Comparison of ENCODE assay signal across 8 cellular contexts in genomic region chr6:24666097-24666615, GRCh38. TPM values are rescaled to one million over a fixed set of nuclear protein-coding genes. Genes with fewer than 3 reads are reported as not detected.
DNase-seq lines count a peak whose midpoint lies in the region; ATAC-seq, FAIRE-seq and TF ChIP-seq lines count a peak whose summit lies in the region.

No MANE protein-coding gene starts in this region.

- H3K27me3 ChIP-seq in endothelial cell of umbilical vein (ENCODE audit: control insufficient read depth in 2 of 2, insufficient read depth in 2 of 2, low read length in 2 of 2) (no peaks in the 10 kb centered on the region), suprapubic skin (no peaks in the 10 kb centered on the region)

- DNase-seq in D341Med (ENCODE audit: low spot score) (peak; percentile 69), endothelial cell of umbilical vein (ENCODE audit: low read depth, low spot score) (no peak), mucosa of descending colon (peak in 2 of 3 donors; percentile 27 to 76), suprapubic skin (ENCODE audit: low spot score in 2 of 2) (peak; percentile 75 to 79), superior temporal gyrus (ENCODE audit: extremely low spot score) (no peak)
- peak; percentile 32 for DNase-seq in activated CD4-positive, alpha-beta T cell treated with anti-CD3 and anti-CD28 coated beads for 1 hour

- peak overlapping the region; percentile 50 for H3K4me2 ChIP-seq in endothelial cell of umbilical vein (ENCODE audit: insufficient read depth, low read length)

- intact Hi-C loops in endothelial cell of umbilical vein (cut with micrococcal nuclease) (loop anchor here (1.0 to 5.0 kb wide), 3 partner anchors 20 to 55 kb away; partner anchors contain the start of gene KIAA0319), mucosa of descending colon (cut with DNase I, micrococcal nuclease) (loop anchor here in 1 of 2 donors (10.0 kb wide), 1 partner anchor 109 kb away; the partner anchor contains the start of gene GMNN)

- H3K79me2 ChIP-seq in endothelial cell of umbilical vein (ENCODE audit: control insufficient read depth, insufficient read depth, low read length), result peaks cover 23% of the 10 kb centered on the region

- peak; percentile 18 for ATAC-seq in GM19467 (IDR thresholded peaks at IDR 0.05; ENCODE audit: unreplicated experiment)
- ATAC-seq in HG03565 (IDR thresholded peaks at IDR 0.05; ENCODE audit: unreplicated experiment), result peak; percentile 17
- peak; percentile 48 for ATAC-seq in mucosa of descending colon

- dilution Hi-C loops in endothelial cell of umbilical vein (cut with MboI; ENCODE audit: extremely low pct_ligation_motif_present, low sequenced_read_pairs), result no loop called here

- H3K4me1 ChIP-seq in endothelial cell of umbilical vein (ENCODE audit: control insufficient read depth, extremely low read depth, insufficient read depth, low read length) (peaks cover 13% of the 10 kb centered on the region), mucosa of descending colon (ENCODE audit: low read depth) (peaks cover 29% of the 10 kb centered on the region), suprapubic skin (peaks cover 30% of the 10 kb centered on the region)

- H2AFZ ChIP-seq in endothelial cell of umbilical vein (ENCODE audit: low read depth, low read length), result peak overlapping the region; percentile 96

- H3K36me3 ChIP-seq in endothelial cell of umbilical vein (ENCODE audit: control insufficient read depth in 2 of 2, extremely low read depth in 1 of 2, insufficient read depth in 2 of 2, low read length in 2 of 2) (peaks cover 4 to 8% of the 10 kb centered on the region in 2 experiments), mucosa of descending colon (ENCODE audit: low read depth) (no peaks in the 10 kb centered on the region), suprapubic skin (peaks cover 23% of the 10 kb centered on the region)

- H3K9ac ChIP-seq in endothelial cell of umbilical vein (replicated peaks; ENCODE audit: extremely low read depth, insufficient read depth, low read length), result peak overlapping the region; percentile 47

- no peaks in the 10 kb centered on the region for H4K20me1 ChIP-seq in endothelial cell of umbilical vein (replicated peaks; ENCODE audit: control insufficient read depth, extremely low read depth, insufficient read depth, low read length)

- H3K9me3 ChIP-seq in endothelial cell of umbilical vein (replicated peaks; ENCODE audit: control insufficient read depth, insufficient read depth, low read length), result no peaks in the 10 kb centered on the region
- no peaks in the 10 kb centered on the region for H3K9me3 ChIP-seq in mucosa of descending colon
- H3K9me3 ChIP-seq in suprapubic skin, result no peaks in the 10 kb centered on the region

- under 1% methylated on average over 21 of the region's 26 CpGs for WGBS in suprapubic skin

- no peak for TF ChIP-seq EP300 in suprapubic skin (IDR thresholded peaks at IDR 0.05)

- TF ChIP-seq CTCF in endothelial cell of umbilical vein (IDR thresholded peaks at IDR 0.05; ENCODE audit: extremely low read depth in 1 of 2, insufficient read depth in 1 of 2, low read depth in 1 of 2, low read length in 2 of 2), result no peak
- TF ChIP-seq CTCF in mucosa of descending colon (IDR thresholded peaks at IDR 0.05), result no peak
- no peak for TF ChIP-seq CTCF in suprapubic skin (IDR thresholded peaks at IDR 0.05)

- POLR2A ChIA-PET in endothelial cell of umbilical vein (lab: Charles Lee), result interaction anchor here (0.6 kb wide), 1 partner anchor 115 kb away, joined by 4 read pairs; no protein-coding TSS in a partner anchor

- H3K9me1 ChIP-seq in endothelial cell of umbilical vein (replicated peaks; ENCODE audit: control insufficient read depth, extremely low read depth, insufficient read depth, low read length), result no peaks in the 10 kb centered on the region

- TF ChIP-seq POLR2A in endothelial cell of umbilical vein (IDR thresholded peaks at IDR 0.05; ENCODE audit: low read depth, low read length) (peak; percentile 19), suprapubic skin (IDR thresholded peaks at IDR 0.05) (no peak)

- BruUV-seq in endothelial cell of umbilical vein (replicated peaks; lab: Mats Ljungman, UMichigan), result no TSS peak

- H3K27ac ChIP-seq in endothelial cell of umbilical vein (ENCODE audit: insufficient read depth, low read depth, low read length), result peak overlapping the region; percentile 23
- peak overlapping the region; percentile 90 for H3K27ac ChIP-seq in suprapubic skin

- H3K4me3 ChIP-seq in endothelial cell of umbilical vein (replicated peaks in 1 of 3; ENCODE audit: insufficient read depth in 1 of 3, low read depth in 1 of 3, low read length in 3 of 3) (peak overlapping the region; percentile 70 to 90 (median 76)), mucosa of descending colon (peak overlapping the region; percentile 92), suprapubic skin (peak overlapping the region; percentile 89)

- CTCF ChIA-PET in endothelial cell of umbilical vein (lab: Charles Lee), result interaction anchor here (0.6 to 1.4 kb wide), 8 partner anchors 11 to 85 kb away, joined by 3 to 11 read pairs (median 4); partner anchors contain the start of gene KIAA0319

- peak; percentile 43 for FAIRE-seq in endothelial cell of umbilical vein (lab: Jason Lieb, UNC)

TF ChIP-seq in endothelial cell of umbilical vein, 7 proteins besides CTCF, POLR2A, EP300 and RAD21:
- TF ChIP-seq FOS (IDR thresholded peaks at IDR 0.05; ENCODE audit: borderline replicate concordance, insufficient read depth, low read length) (no peak), JUN (IDR thresholded peaks at IDR 0.05; ENCODE audit: borderline replicate concordance, insufficient read depth, insufficient read length, low read depth) (no peak), POLR2AphosphoS5 (IDR thresholded peaks at IDR 0.05; ENCODE audit: insufficient read depth, low read depth, low read length) (no peak), GATA2 (IDR thresholded peaks at IDR 0.05; ENCODE audit: insufficient read depth, insufficient read length, low read depth, low read length) (no peak), EZH2 (IDR thresholded peaks at IDR 0.05; ENCODE audit: borderline replicate concordance, low read depth, low read length, severe bottlenecking) (no peak)

RNA-seq across cellular contexts. Expression of gene TDP2, which starts 0.5 kb away (rescaled TPM):
- total RNA-seq in endothelial cell of umbilical vein (35.3 and 39.2 TPM in 2 replicates), mucosa of descending colon (100 to 1,000 TPM; 146 to 343 (median 173) TPM), suprapubic skin (10 to 100 TPM; 15.3 to 26.2 (median 23.8) TPM)
- polyA plus RNA-seq in endothelial cell of umbilical vein, result 9.9 and 13.7 TPM in 2 replicates
- 22.1 and 22.3 TPM in 2 replicates for polyA plus RNA-seq in endothelial cell of umbilical vein (2011; cell fraction: cytosol; rRNA removed)
- polyA plus RNA-seq in endothelial cell of umbilical vein (2011; cell fraction: nucleus; rRNA removed), result 23.5 and 24.5 TPM in 2 replicates
- 23.4 and 41.0 TPM in 2 replicates for polyA plus RNA-seq in endothelial cell of umbilical vein (2012)
- polyA minus RNA-seq in endothelial cell of umbilical vein, result 13.9 and 15.0 TPM in 2 replicates
- 20.0 TPM for polyA minus RNA-seq in endothelial cell of umbilical vein (2011; cell fraction: cytosol; rRNA and poly(A)+ RNA removed)
- polyA minus RNA-seq in endothelial cell of umbilical vein (2011; cell fraction: nucleus; rRNA and poly(A)+ RNA removed), result 20.8 and 21.1 TPM in 2 replicates

RNA-seq across cellular contexts. Expression of gene ACOT13, which starts 0.7 kb away (rescaled TPM):
- total RNA-seq in endothelial cell of umbilical vein, result 15.3 and 24.1 TPM in 2 replicates
- polyA plus RNA-seq in endothelial cell of umbilical vein, result 7.5 and 7.7 TPM in 2 replicates
- polyA plus RNA-seq in endothelial cell of umbilical vein (2011; cell fraction: cytosol; rRNA removed), result 13.1 and 15.4 TPM in 2 replicates
- 4.7 and 8.0 TPM in 2 replicates for polyA plus RNA-seq in endothelial cell of umbilical vein (2011; cell fraction: nucleus; rRNA removed)
- 16.0 and 25.9 TPM in 2 replicates for polyA plus RNA-seq in endothelial cell of umbilical vein (2012)
- polyA minus RNA-seq in endothelial cell of umbilical vein, result 1.7 and 3.3 TPM in 2 replicates
- polyA minus RNA-seq in endothelial cell of umbilical vein (2011; cell fraction: cytosol; rRNA and poly(A)+ RNA removed), result 6.1 TPM
- 0.82 and 0.87 TPM in 2 replicates for polyA minus RNA-seq in endothelial cell of umbilical vein (2011; cell fraction: nucleus; rRNA and poly(A)+ RNA removed)
- total RNA-seq in mucosa of descending colon, result 10 to 100 TPM; 28.2 to 57.0 (median 35.3) TPM
- 10 to 100 TPM in 2 of 4 donors, 1 to 10 TPM in 2; 4.8 to 14.7 (median 10.9) TPM for total RNA-seq in suprapubic skin

RNA-seq across cellular contexts. Expression of gene KIAA0319, which starts 20.2 kb away (rescaled TPM):
- total RNA-seq in endothelial cell of umbilical vein (0.07 TPM in 2 replicates), mucosa of descending colon (1 to 10 TPM in 1 of 3 donors, under 1 TPM in 2; 0.48 to 1.2 (median 0.49) TPM), suprapubic skin (1 to 10 TPM in 2 of 4 donors, under 1 TPM in 2; 0.55 to 1.9 (median 0.92) TPM)
- polyA plus RNA-seq in endothelial cell of umbilical vein, result 0.02 and 0.04 TPM in 2 replicates
- 0.01 and 0.03 TPM in 2 replicates for polyA plus RNA-seq in endothelial cell of umbilical vein (2011; cell fraction: cytosol; rRNA removed)
- polyA plus RNA-seq in endothelial cell of umbilical vein (2011; cell fraction: nucleus; rRNA removed), result 0.06 and 0.07 TPM in 2 replicates
- polyA plus RNA-seq in endothelial cell of umbilical vein (2012), result not detected in 2 replicates
- polyA minus RNA-seq in endothelial cell of umbilical vein, result not detected in 2 replicates
- polyA minus RNA-seq in endothelial cell of umbilical vein (2011; cell fraction: cytosol; rRNA and poly(A)+ RNA removed), result 3.2 TPM
- 0.10 TPM in 1 of 2 replicates, not detected in the other for polyA minus RNA-seq in endothelial cell of umbilical vein (2011; cell fraction: nucleus; rRNA and poly(A)+ RNA removed)

RNA-seq across cellular contexts. Expression of gene C6orf62, which starts 52.8 kb away (rescaled TPM):
- total RNA-seq in endothelial cell of umbilical vein, result 121 and 129 TPM in 2 replicates
- 34.7 and 36.5 TPM in 2 replicates for polyA plus RNA-seq in endothelial cell of umbilical vein
- 55.6 and 58.9 TPM in 2 replicates for polyA plus RNA-seq in endothelial cell of umbilical vein (2011; cell fraction: cytosol; rRNA removed)
- polyA plus RNA-seq in endothelial cell of umbilical vein (2011; cell fraction: nucleus; rRNA removed), result 55.1 and 76.7 TPM in 2 replicates
- polyA plus RNA-seq in endothelial cell of umbilical vein (2012), result 57.2 and 77.1 TPM in 2 replicates
- polyA minus RNA-seq in endothelial cell of umbilical vein, result 64.3 and 67.3 TPM in 2 replicates
- polyA minus RNA-seq in endothelial cell of umbilical vein (2011; cell fraction: cytosol; rRNA and poly(A)+ RNA removed), result 52.2 TPM
- polyA minus RNA-seq in endothelial cell of umbilical vein (2011; cell fraction: nucleus; rRNA and poly(A)+ RNA removed), result 53.7 and 54.5 TPM in 2 replicates
- 10 to 100 TPM; 70.3 to 85.1 (median 85.1) TPM for total RNA-seq in mucosa of descending colon
- 10 to 100 TPM; 36.5 to 69.2 (median 55.5) TPM for total RNA-seq in suprapubic skin

Comparison
In these comparisons a context has a peak if more than half of its experiments do, and no peak if none do; other contexts are left out.
1. DNase-seq: peak in D341Med (single experiment), activated CD4-positive, alpha-beta T cell treated with anti-CD3 and anti-CD28 coated beads for 1 hour (single experiment), mucosa of descending colon (2 of 3) and suprapubic skin (2 of 2); none in endothelial cell of umbilical vein (single experiment) and superior temporal gyrus (single experiment).
2. Peak in every context shown above with its lines, with median percentiles within 50 percentile points of each other: ATAC-seq and H3K4me3 ChIP-seq.